Comparison of ENCODE assay signal across 16 cellular contexts in genomic region chr7:42263971-42264370, GRCh38. TPM values are rescaled to one million over a fixed set of nuclear protein-coding genes. Genes with fewer than 3 reads are reported as not detected.
DNase-seq lines count a peak whose midpoint lies in the region; ATAC-seq and TF ChIP-seq lines count a peak whose summit lies in the region.
"Had no signal": no experiment of that assay in that cellular context is flagged by ENCODE, and none has a peak within 500 bp of the region (broad histone marks: within the 10 kb centered on the region; RNA-seq: fewer than 3 reads in every experiment).

No MANE protein-coding gene starts in this region.

- ATAC-seq in WTC11: no peak
- peak; percentile 80 to 97 (median 90) for ATAC-seq in heart left ventricle
- ATAC-seq in aorta (ENCODE audit: low FRiP score): peak; percentile 69
- ATAC-seq in HG03457 (IDR thresholded peaks at IDR 0.05; ENCODE audit: unreplicated experiment): no peak
- ATAC-seq: CD8-positive, alpha-beta T cell had no signal

- H3K4me1 ChIP-seq in heart left ventricle (peaks cover 0 to 2% (median 0%) of the 10 kb centered on the region in 12 donors), aorta (ENCODE audit: control insufficient read depth in 1 of 2, insufficient read depth in 2 of 2, low read length in 2 of 2) (no peaks in the 10 kb centered on the region)
- H3K4me1 ChIP-seq: BE2C had no signal

- no peak for TF ChIP-seq POLR2A in heart left ventricle (IDR thresholded peaks at IDR 0.05)

- no peak overlapping the region for H3K4me3 Mint-ChIP-seq in WTC11
- H3K4me3 Mint-ChIP-seq: CD8-positive, alpha-beta T cell had no signal

- H3K9me3 ChIP-seq in heart left ventricle (no peaks in the 10 kb centered on the region), aorta (ENCODE audit: control insufficient read depth, low read length) (no peaks in the 10 kb centered on the region)
- H3K9me3 ChIP-seq: BE2C, MG63 had no signal

- H3K27ac Mint-ChIP-seq in WTC11: no peak overlapping the region
- H3K27ac Mint-ChIP-seq: CD8-positive, alpha-beta T cell had no signal

- H3K36me3 Mint-ChIP-seq in WTC11: no peaks in the 10 kb centered on the region
- H3K36me3 Mint-ChIP-seq: CD8-positive, alpha-beta T cell had no signal

- CTCF ChIA-PET in WTC11 (lab: Charles Lee): interaction anchor here (1.2 to 1.7 kb wide), 3 partner anchors 9 to 323 kb away, joined by 5 to 7 read pairs (median 6); no protein-coding TSS in a partner anchor

- H3K27ac ChIP-seq in heart left ventricle (peak overlapping the region; percentile 47 to 89 (median 66)), aorta (ENCODE audit: low read depth in 1 of 2, low read length in 2 of 2) (no peak overlapping the region)

- H3K4me3 ChIP-seq in heart left ventricle (peak overlapping the region in 9 of 12 donors; percentile 15 to 47 (median 39)), aorta (ENCODE audit: low read length in 2 of 2) (no peak overlapping the region)
- H3K4me3 ChIP-seq: MG63 had no signal

- POLR2A ChIA-PET in WTC11 (lab: Charles Lee): no interaction called here

- H3K36me3 ChIP-seq in heart left ventricle (no peaks in the 10 kb centered on the region), aorta (ENCODE audit: control insufficient read depth in 1 of 2, insufficient read depth in 2 of 2, low read length in 1 of 2) (no peaks in the 10 kb centered on the region)
- H3K36me3 ChIP-seq: BE2C, MG63 had no signal

- DNase-seq in WTC11 (ENCODE audit: low spot score) (no peak), heart left ventricle (peak in 4 of 5 donors; percentile 55 to 77 (median 70)), midbrain (lab: John Stamatoyannopoulos, UW) (peak; percentile 22), aorta (no peak), NCI-H2171 (lab: John Stamatoyannopoulos, UW) (no peak), NCI-H2171 treated with DMSO at 0.1 percent for 48 hours (lab: John Stamatoyannopoulos, UW) (no peak)
- DNase-seq: ACHN; BE2C; CD8-positive, alpha-beta T cell; GF-D8; H7; MG63; NCI-H1105; NCI-H187 treated with DMSO at 0.1 percent for 48 hours; NCI-H524 had no signal

- TF ChIP-seq CTCF in WTC11 (IDR thresholded peaks at IDR 0.05): no peak
- TF ChIP-seq CTCF in heart left ventricle (IDR thresholded peaks at IDR 0.05): no peak

- peaks cover 21% of the 10 kb centered on the region for H3K4me1 Mint-ChIP-seq in WTC11

- intact Hi-C loops in heart left ventricle (cut with DNase I): loop anchor here in 1 of 10 donors (10.0 kb wide), 1 partner anchor 61 kb away; no protein-coding TSS in a partner anchor
- intact Hi-C loops in aorta (cut with DNase I): no loop called here

- no peaks in the 10 kb centered on the region for H3K27me3 ChIP-seq in heart left ventricle
- H3K27me3 ChIP-seq in aorta (ENCODE audit: control insufficient read depth in 1 of 2, insufficient read depth in 2 of 2, low read length in 1 of 2): no peaks in the 10 kb centered on the region
- H3K27me3 ChIP-seq: BE2C, MG63 had no signal

- no peaks in the 10 kb centered on the region for H3K9me3 Mint-ChIP-seq in WTC11
- H3K9me3 Mint-ChIP-seq: CD8-positive, alpha-beta T cell had no signal

- H3K27me3 Mint-ChIP-seq in WTC11 (ENCODE audit: low read depth): no peaks in the 10 kb centered on the region

- WGBS in heart left ventricle, 4 donors: 66 to 77% (median 70%) methylated on average over 4 of the region's 4 CpGs
- 93 to 94% methylated on average over 4 of the region's 4 CpGs for whole genome bisulfite sequencing in aorta, 2 donors

TF ChIP-seq in WTC11, 78 proteins besides CTCF, POLR2A, EP300 and RAD21:
- TF ChIP-seq CREM (CRISPR knock-in tag; IDR thresholded peaks at IDR 0.05) (no peak), ZNF263 (CRISPR knock-in tag; IDR thresholded peaks at IDR 0.05; ENCODE audit: low read depth) (no peak), EMX1 (CRISPR knock-in tag; IDR thresholded peaks at IDR 0.05) (no peak), ZNF219 (CRISPR knock-in tag; IDR thresholded peaks at IDR 0.05; ENCODE audit: borderline replicate concordance) (no peak), FOXP1 (CRISPR knock-in tag; IDR thresholded peaks at IDR 0.05; ENCODE audit: borderline replicate concordance) (no peak)
- TF ChIP-seq, protein P1, sequence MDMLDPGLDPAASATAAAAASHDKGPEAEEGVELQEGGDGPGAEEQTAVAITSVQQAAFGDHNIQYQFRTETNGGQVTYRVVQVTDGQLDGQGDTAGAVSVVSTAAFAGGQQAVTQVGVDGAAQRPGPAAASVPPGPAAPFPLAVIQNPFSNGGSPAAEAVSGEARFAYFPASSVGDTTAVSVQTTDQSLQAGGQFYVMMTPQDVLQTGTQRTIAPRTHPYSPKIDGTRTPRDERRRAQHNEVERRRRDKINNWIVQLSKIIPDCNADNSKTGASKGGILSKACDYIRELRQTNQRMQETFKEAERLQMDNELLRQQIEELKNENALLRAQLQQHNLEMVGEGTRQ (CRISPR knock-in tag; IDR thresholded peaks at IDR 0.05): 0 out of 2 replicates have a peak, but pooled peaks have one; percentile 8
- TF ChIP-seq, protein P2, sequence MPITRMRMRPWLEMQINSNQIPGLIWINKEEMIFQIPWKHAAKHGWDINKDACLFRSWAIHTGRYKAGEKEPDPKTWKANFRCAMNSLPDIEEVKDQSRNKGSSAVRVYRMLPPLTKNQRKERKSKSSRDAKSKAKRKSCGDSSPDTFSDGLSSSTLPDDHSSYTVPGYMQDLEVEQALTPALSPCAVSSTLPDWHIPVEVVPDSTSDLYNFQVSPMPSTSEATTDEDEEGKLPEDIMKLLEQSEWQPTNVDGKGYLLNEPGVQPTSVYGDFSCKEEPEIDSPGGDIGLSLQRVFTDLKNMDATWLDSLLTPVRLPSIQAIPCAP (CRISPR knock-in tag; IDR thresholded peaks at IDR 0.05): no peak

RNA-seq across cellular contexts. Expression of gene GLI3, which starts 27.0 kb away (rescaled TPM):
- total RNA-seq in WTC11 (2021): 41.0 to 46.2 TPM (median 42.1 TPM) in 3 replicates
- total RNA-seq in heart left ventricle: 10 to 100 TPM in 1 of 9 donors, 1 to 10 TPM in 8; 2.0 to 14.4 (median 6.4) TPM
- polyA plus RNA-seq in heart left ventricle: 1 to 10 TPM in 1 of 2 donors, under 1 TPM in 1; 0.50 to 2.3 TPM
- 10 to 100 TPM; 21.3 to 34.9 TPM for total RNA-seq in aorta
- 1 to 10 TPM in 1 of 2 donors, under 1 TPM in 1; 0.50 to 1.2 TPM for polyA plus RNA-seq in aorta

Comparison
In these comparisons a context has a peak if more than half of its experiments do, and no peak if none do; other contexts are left out.
1. ATAC-seq: peak in heart left ventricle (4 of 4) and aorta (single experiment); none in WTC11 (single experiment) and HG03457 (single experiment).
2. DNase-seq: peak in heart left ventricle (4 of 5) and midbrain (single experiment); none in WTC11 (single experiment), aorta (0 of 2), NCI-H2171 (single experiment) and NCI-H2171 treated with DMSO at 0.1 percent for 48 hours (single experiment).
3. H3K27ac ChIP-seq: peak in heart left ventricle (12 of 12); none in aorta (0 of 2).
4. H3K4me3 ChIP-seq: peak in heart left ventricle (9 of 12); none in aorta (0 of 2).